8 cellular contexts compared by ENCODE assay signal in the genomic region with DNA sequence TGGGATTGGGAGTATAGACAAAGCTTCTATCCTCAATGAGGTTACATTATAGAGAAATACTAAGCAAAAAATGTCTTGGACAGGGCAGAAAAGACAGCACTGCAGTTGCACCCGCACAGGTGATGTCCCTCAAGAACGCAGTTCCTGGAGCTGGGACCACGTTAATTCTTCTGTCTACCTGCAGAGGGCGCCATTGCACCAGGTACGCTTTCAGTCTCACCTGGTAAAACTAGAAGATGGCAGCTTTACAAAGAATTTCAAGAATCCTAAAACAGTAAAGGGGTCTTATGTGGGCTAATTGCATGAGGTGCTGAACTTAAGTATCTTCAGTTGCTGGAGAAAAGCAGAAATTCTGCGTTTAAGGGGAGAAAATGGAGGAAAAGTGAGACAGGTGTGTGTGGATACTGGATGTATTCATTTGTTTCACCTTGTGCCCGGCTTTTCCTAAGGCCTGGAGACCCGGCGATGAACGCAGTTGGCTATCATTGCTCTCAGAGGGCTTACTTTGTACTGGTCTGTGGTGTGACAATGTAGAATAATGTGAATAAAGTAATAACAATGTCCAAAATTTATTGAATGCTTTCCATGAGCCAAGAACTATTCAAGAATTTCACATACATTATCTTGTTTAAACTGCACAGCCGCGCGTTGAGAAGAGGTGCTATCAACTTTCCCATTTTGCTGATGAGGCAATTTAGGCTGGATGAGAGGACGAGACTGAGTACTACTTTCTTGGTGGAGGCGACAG.
DNase-seq lines count a peak whose midpoint lies in the region; ATAC-seq and TF ChIP-seq lines count a peak whose summit lies in the region.
"Had no signal": no experiment of that assay in that cellular context is flagged by ENCODE, and none has a peak within 500 bp of the region (broad histone marks: within the 10 kb centered on the region; RNA-seq: fewer than 3 reads in every experiment).

No MANE protein-coding gene starts in this region.

- H3K4me3 ChIP-seq in SJCRH30 (no peak overlapping the region), upper lobe of left lung (no peak overlapping the region)

- no peak for TF ChIP-seq POLR2A in upper lobe of left lung (IDR thresholded peaks at IDR 0.05)

- H3K36me3 ChIP-seq in SJCRH30 (no peaks in the 10 kb centered on the region), upper lobe of left lung (no peaks in the 10 kb centered on the region)

- DNase-seq in EL (peak; percentile 22), HuH-7 (ENCODE audit: low spot score) (peak; percentile 36), SJCRH30 (peak; percentile 2 to 48), head of caudate nucleus (peak in 36 of 42 donors; percentile 12 to 75 (median 52)), upper lobe of left lung (peak in 1 of 2 donors; percentile 26)
- DNase-seq: activated B cell treated with CpG ODN at 0.5 μM for 24 hours had no signal

- 57% methylated on average over 15 of the region's 15 CpGs for WGBS in upper lobe of left lung, 2 donors

- H3K27me3 ChIP-seq in SJCRH30: no peaks in the 10 kb centered on the region
- no peaks in the 10 kb centered on the region for H3K27me3 ChIP-seq in upper lobe of left lung

- H3K27ac ChIP-seq in SJCRH30 (no peak overlapping the region), upper lobe of left lung (no peak overlapping the region)

- H3K9me3 ChIP-seq in SJCRH30 (replicated peaks) (no peaks in the 10 kb centered on the region), upper lobe of left lung (no peaks in the 10 kb centered on the region)

- peak; percentile 72 for ATAC-seq in GM19395 (IDR thresholded peaks at IDR 0.05; ENCODE audit: unreplicated experiment)
- ATAC-seq in upper lobe of left lung (ENCODE audit: low FRiP score in 2 of 2): no peak
- ATAC-seq in esophagus mucosa: no peak

- H3K4me1 ChIP-seq in SJCRH30 (no peaks in the 10 kb centered on the region), upper lobe of left lung (no peaks in the 10 kb centered on the region)

- intact Hi-C loops in head of caudate nucleus (cut with DNase I): no loop called here

- no peak for TF ChIP-seq EP300 in upper lobe of left lung (IDR thresholded peaks at IDR 0.05)

- peak in 4 of 6 experiments; percentile 34 to 64 (median 46) for TF ChIP-seq CTCF in upper lobe of left lung (IDR thresholded peaks at IDR 0.05)
